In genomic region chr11:94100253-94100652, GRCh38 we compare ENCODE assay signal across 16 cellular contexts.
"Had no signal": no experiment of that assay in that cellular context is flagged by ENCODE, and none has a peak within 500 bp of the region (broad histone marks: within the 10 kb centered on the region; RNA-seq: fewer than 3 reads in every experiment).

No MANE protein-coding gene starts in this region.

- H3K27me3 ChIP-seq: brain microvascular endothelial cell, dorsolateral prefrontal cortex, right atrium auricular region, stomach had no signal

- ATAC-seq: activated CD4-positive, CD25-positive, alpha-beta regulatory T cell treated with anti-CD3 and anti-CD28 coated beads, Interleukin-2, amount 50 U/mL, for 24 hours; natural killer cell had no signal

- DNase-seq: brain microvascular endothelial cell, dorsolateral prefrontal cortex, esophagus squamous epithelium, foreskin fibroblast, immature natural killer cell, natural killer cell, nucleus accumbens, stomach had no signal

- H3K4me3 Mint-ChIP-seq: activated naive CD4-positive, alpha-beta T cell treated with anti-CD3 and anti-CD28 coated beads, Interleukin-2, amount 50 U/mL, for 24 hours; immature natural killer cell; memory B cell; natural killer cell had no signal

- H3K9me3 ChIP-seq: esophagus squamous epithelium, right atrium auricular region, thoracic aorta had no signal

- H3K4me3 ChIP-seq: dorsolateral prefrontal cortex, esophagus squamous epithelium, right atrium auricular region, skin epidermis, stomach, thoracic aorta had no signal

- H3K36me3 ChIP-seq: brain microvascular endothelial cell, esophagus squamous epithelium, right atrium auricular region, stomach, thoracic aorta had no signal

- H3K27ac Mint-ChIP-seq: activated naive CD4-positive, alpha-beta T cell treated with anti-CD3 and anti-CD28 coated beads, Interleukin-2, amount 50 U/mL, for 24 hours; immature natural killer cell; memory B cell; natural killer cell had no signal

- H3K27me3 Mint-ChIP-seq: memory B cell had no signal

- H3K4me1 Mint-ChIP-seq: activated naive CD4-positive, alpha-beta T cell treated with anti-CD3 and anti-CD28 coated beads, Interleukin-2, amount 50 U/mL, for 24 hours; immature natural killer cell; memory B cell; natural killer cell had no signal

- H3K36me3 Mint-ChIP-seq: natural killer cell had no signal

- H3K4me1 ChIP-seq: right atrium auricular region, stomach had no signal

- FAIRE-seq: endometrium, urothelium cell line had no signal

- H3K27ac ChIP-seq: brain microvascular endothelial cell, dorsolateral prefrontal cortex, esophagus squamous epithelium, right atrium auricular region, skin epidermis, stomach, thoracic aorta had no signal
